ENCODE assay signal across 1 cellular context in genomic region chr9:77750284-77750683, GRCh38.
TF ChIP-seq lines count a peak whose summit lies in the region.

No MANE protein-coding gene starts in this region.

TF ChIP-seq in SK-N-SH, 30 proteins besides CTCF, POLR2A, EP300 and RAD21 (continued from another document):
- TF ChIP-seq PBX3 (IDR thresholded peaks at IDR 0.05) (peak; percentile 72), RCOR1 (IDR thresholded peaks at IDR 0.05; ENCODE audit: low read length) (0 out of 2 replicates have a peak, but pooled peaks have one; percentile 54), POLR2AphosphoS5 (IDR thresholded peaks at IDR 0.05; ENCODE audit: low read depth, low read length) (peak; percentile 36; the same call in 1 of the 2 replicates)
